15 cellular contexts compared by ENCODE assay signal in the genomic region with DNA sequence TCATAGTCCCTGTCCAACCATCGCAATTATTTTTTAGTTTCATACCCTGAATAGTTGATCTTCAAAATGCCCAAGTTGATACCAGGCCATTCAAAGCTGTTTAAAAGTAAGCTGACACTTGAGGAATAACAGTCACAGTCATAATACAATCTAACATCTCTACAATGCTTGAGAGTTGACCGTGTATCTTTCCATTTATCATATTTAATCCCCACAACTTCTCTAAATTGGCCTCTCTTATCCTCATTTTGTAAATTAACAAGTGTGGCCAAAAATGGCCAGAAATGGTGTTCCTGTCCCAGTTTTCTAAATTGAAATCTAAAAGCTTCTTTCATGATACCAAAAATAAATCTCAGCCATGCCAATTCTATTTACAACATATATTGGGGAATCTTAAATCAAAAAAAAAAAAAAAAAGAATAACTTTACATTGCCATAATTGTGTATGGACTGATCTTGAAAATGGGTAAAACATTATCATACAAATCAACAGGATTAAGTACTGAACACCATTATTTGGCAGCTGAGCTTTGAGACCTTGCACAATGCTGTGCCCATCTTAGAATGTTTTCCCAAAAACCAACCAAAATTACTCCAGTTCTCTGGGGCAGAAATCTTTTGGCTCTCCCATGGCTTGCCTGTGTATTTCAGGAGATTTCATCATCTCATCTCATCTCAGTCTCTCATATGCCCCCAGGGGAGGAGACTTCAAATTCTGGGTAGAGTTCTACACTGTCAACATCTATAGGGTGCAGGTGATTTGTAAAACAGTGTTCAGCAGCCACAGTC.
DNase-seq lines count a peak whose midpoint lies in the region; ATAC-seq and TF ChIP-seq lines count a peak whose summit lies in the region.
"Had no signal": no experiment of that assay in that cellular context is flagged by ENCODE, and none has a peak within 500 bp of the region (broad histone marks: within the 10 kb centered on the region; RNA-seq: fewer than 3 reads in every experiment).

No MANE protein-coding gene starts in this region.

- no peaks in the 10 kb centered on the region for H3K79me2 ChIP-seq in PC-9 (ENCODE audit: low read depth)

- DNase-seq in A673 (ENCODE audit: low spot score) (peak; percentile 79), AML-193 (lab: John Stamatoyannopoulos, UW) (peak; percentile 12 to 35), PC-9 (no peak), fibroblast of pulmonary artery (ENCODE audit: low read depth) (peak; percentile 18), NCI-H510A treated with DMSO at 0.1 percent for 48 hours (lab: John Stamatoyannopoulos, UW) (no peak)
- DNase-seq in activated effector memory CD4-positive, alpha-beta T cell treated with anti-CD3 and anti-CD28 coated beads, Interleukin-2, amount 50 U/mL, for 16 hours = no peak
- DNase-seq: activated CD8-positive, alpha-beta memory T cell treated with anti-CD3 and anti-CD28 coated beads, Interleukin-2, amount 50 U/mL, for 48 hours; activated naive CD8-positive, alpha-beta T cell treated with anti-CD3 and anti-CD28 coated beads, Interleukin-2, amount 10 ng/mL, durations not matched to agents 7 days and 5 days; hypothalamus; left cardiac atrium; NCI-H345; T-cell; testis had no signal

- no peaks in the 10 kb centered on the region for H3K27me3 ChIP-seq in A673 (replicated peaks; ENCODE audit: insufficient read depth, low read depth, low read length, poor library complexity)
- H3K27me3 ChIP-seq in PC-9 (ENCODE audit: insufficient read depth, low read depth) = no peaks in the 10 kb centered on the region
- H3K27me3 ChIP-seq: testis had no signal

- peak overlapping the region; percentile 7; the same call in 1 of the 2 replicates for H3K4me2 ChIP-seq in PC-9

- H3K4me3 ChIP-seq in A673 (ENCODE audit: low read depth, low read length, poor library complexity, severe bottlenecking) = no peak overlapping the region
- no peak overlapping the region for H3K4me3 ChIP-seq in PC-9
- H3K4me3 ChIP-seq in fibroblast of pulmonary artery (replicated peaks; ENCODE audit: low read depth, low read length) = no peak overlapping the region
- H3K4me3 ChIP-seq: testis had no signal

- H3K9me3 ChIP-seq in A673 (ENCODE audit: low read depth, low read length, poor library complexity, severe bottlenecking) = no peaks in the 10 kb centered on the region
- peaks cover 6% of the 10 kb centered on the region; the same call in 1 of the 2 replicates for H3K9me3 ChIP-seq in PC-9 (ENCODE audit: insufficient read depth, low read depth)
- H3K9me3 ChIP-seq: testis had no signal

- ATAC-seq in GM21786 (IDR thresholded peaks at IDR 0.05; ENCODE audit: unreplicated experiment) = no peak
- ATAC-seq: Panc1, T-cell had no signal

- intact Hi-C loops in A673 (cut with micrococcal nuclease; ENCODE audit: unreplicated experiment) (loop anchor here (5.0 to 10.0 kb wide), 2 partner anchors 302 to 415 kb away; no protein-coding TSS in a partner anchor), PC-9 (cut with micrococcal nuclease; ENCODE audit: unreplicated experiment) (no loop called here)

- no peak overlapping the region for H2AFZ ChIP-seq in PC-9

- H3K4me1 ChIP-seq in A673 (ENCODE audit: insufficient read depth, low read length, poor library complexity, severe bottlenecking) (peaks cover 42% of the 10 kb centered on the region), PC-9 (replicated peaks; ENCODE audit: insufficient read depth) (peaks cover 20% of the 10 kb centered on the region)
- H3K4me1 ChIP-seq: testis had no signal

- no peaks in the 10 kb centered on the region; the same call in 1 of the 2 replicates for H3F3A ChIP-seq in PC-9 (ENCODE audit: insufficient read depth, low read depth)

- H3K27ac ChIP-seq in A673 (ENCODE audit: low read depth, low read length, poor library complexity, severe bottlenecking) (peak overlapping the region; percentile 91), PC-9 (peak overlapping the region; percentile 74)
- H3K27ac ChIP-seq: testis had no signal

- POLR2A ChIA-PET in A673 (lab: Charles Lee; ENCODE audit: low non-redundant PET) = interaction anchor here (0.6 kb wide), 1 partner anchor 11 kb away, joined by 8 read pairs; no protein-coding TSS in a partner anchor
- POLR2A ChIA-PET in PC-9 (lab: Charles Lee; ENCODE audit: unreplicated experiment) = interaction anchor here (0.7 kb wide), 1 partner anchor 164 kb away, joined by 4 read pairs; no protein-coding TSS in a partner anchor

- H4K20me1 ChIP-seq in PC-9 (ENCODE audit: insufficient read depth) = no peaks in the 10 kb centered on the region

- CTCF ChIA-PET in A673 (lab: Charles Lee) (interaction anchor here (0.6 kb wide), 1 partner anchor 342 kb away, joined by 4 read pairs; no protein-coding TSS in a partner anchor), PC-9 (lab: Charles Lee) (no interaction called here)

- H3K9me2 ChIP-seq in PC-9 (ENCODE audit: insufficient read depth) = no peaks in the 10 kb centered on the region

- TSS peak; percentile 77 for BruUV-seq in A673 (replicated peaks; lab: Mats Ljungman, UMichigan)
- no TSS peak for BruUV-seq in PC-9 (replicated peaks; lab: Mats Ljungman, UMichigan)

- H3K36me3 ChIP-seq in A673 (ENCODE audit: insufficient read depth, low read length, poor library complexity, severe bottlenecking) = no peaks in the 10 kb centered on the region
- H3K36me3 ChIP-seq in PC-9 (ENCODE audit: low read depth) = no peaks in the 10 kb centered on the region

- TF ChIP-seq CTCF in A673 (conservative IDR thresholded peaks at IDR 0.05; ENCODE audit: low read depth, low read length) (no peak), PC-9 (conservative IDR thresholded peaks at IDR 0.05) (no peak), fibroblast of pulmonary artery (IDR thresholded peaks at IDR 0.05; ENCODE audit: low read length, missing control alignments) (no peak)

Comparison
In these comparisons a context has a peak if more than half of its experiments do, and no peak if none do; other contexts are left out.
1. DNase-seq: peak in A673 (single experiment), AML-193 (2 of 2) and fibroblast of pulmonary artery (single experiment); none in PC-9 (0 of 2), NCI-H510A treated with DMSO at 0.1 percent for 48 hours (single experiment) and activated effector memory CD4-positive, alpha-beta T cell treated with anti-CD3 and anti-CD28 coated beads, Interleukin-2, amount 50 U/mL, for 16 hours (single experiment).